37 cellular contexts compared by ENCODE assay signal in the genomic region with DNA sequence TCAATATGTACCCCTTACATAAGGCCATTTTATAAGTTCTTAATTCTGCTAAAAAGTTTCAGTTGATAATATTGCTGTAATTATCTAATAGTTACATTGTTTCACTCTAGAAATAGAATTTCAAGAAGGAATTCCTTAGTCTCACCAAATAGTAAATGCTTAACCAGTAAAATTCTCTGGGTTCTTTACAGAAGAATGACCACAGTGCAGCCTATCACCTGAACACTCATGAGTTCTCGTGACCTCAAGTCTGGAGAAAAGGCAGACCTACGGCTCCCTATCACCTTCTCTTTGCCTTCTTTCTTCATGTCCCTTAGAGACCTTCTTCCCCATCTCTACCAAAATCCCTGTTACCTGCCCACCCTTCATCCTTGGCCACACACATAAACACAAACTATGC.
"Had no signal": no experiment of that assay in that cellular context is flagged by ENCODE, and none has a peak within 500 bp of the region (broad histone marks: within the 10 kb centered on the region; RNA-seq: fewer than 3 reads in every experiment).

No MANE protein-coding gene starts in this region.

- H3K4me1 ChIP-seq: Peyer's patch had no signal

- H3K4me3 ChIP-seq: Peyer's patch had no signal

- H3K27ac Mint-ChIP-seq: activated B cell treated with CpG ODN at 0.5 μM for 24 hours; activated CD4-positive, alpha-beta memory T cell treated with anti-CD3 and anti-CD28 coated beads for 36 hours; activated naive CD4-positive, alpha-beta T cell treated with anti-CD3 and anti-CD28 coated beads, Interleukin-2, amount 10 ng/mL, durations not matched to agents 7 days and 5 days; activated naive CD8-positive, alpha-beta T cell; activated naive CD8-positive, alpha-beta T cell treated with anti-CD3 and anti-CD28 coated beads, Interleukin-2, amount 50 U/mL, for 24 hours; activated T-helper 1 cell treated with anti-CD3 and anti-CD28 coated beads, Interleukin-12 subunit alpha, Interleukin-12 subunit beta, Interleukin-2, Interleukin-4 antibody, amounts not matched to agents 30 ng/mL and 10 ng/mL and 1 ng/mL, durations not matched to agents 14 hours and 24 hours and 36 hours had no signal

- H3K9ac ChIP-seq: KMS-11 had no signal

- H3K36me3 Mint-ChIP-seq: activated CD4-positive, alpha-beta memory T cell treated with anti-CD3 and anti-CD28 coated beads for 36 hours; activated naive CD4-positive, alpha-beta T cell treated with anti-CD3 and anti-CD28 coated beads, Interleukin-2, amount 10 ng/mL, durations not matched to agents 7 days and 5 days had no signal

- ATAC-seq: activated naive CD8-positive, alpha-beta T cell treated with anti-CD3 and anti-CD28 coated beads, Interleukin-2, amount 50 U/mL, for 24 hours; activated T-cell treated with anti-CD3 and anti-CD28 coated beads, Interleukin-2, amount 50 U/mL, for 4 hours; PC-3; Right ventricle myocardium inferior had no signal

- H3K9me3 ChIP-seq: Peyer's patch had no signal

- DNase-seq: activated B cell treated with CpG ODN at 0.5 μM for 24 hours; activated CD4-positive, alpha-beta memory T cell treated with anti-CD3 and anti-CD28 coated beads for 36 hours; activated CD4-positive, alpha-beta T cell treated with anti-CD3 and anti-CD28 coated beads for 4 hours; activated CD4-positive, alpha-beta T cell treated with anti-CD3 and anti-CD28 coated beads, Interleukin-2, amount 50 U/mL, for 1 hour; activated CD4-positive, CD25-positive, alpha-beta regulatory T cell treated with anti-CD3 and anti-CD28 coated beads, Interleukin-2, amount 50 U/mL, for 72 hours; activated CD8-positive, alpha-beta memory T cell treated with anti-CD3 and anti-CD28 coated beads, Interleukin-2, amount 50 U/mL, for 4 hours; activated gamma-delta T cell treated with Interleukin-2 at 50 U/mL for 16 hours; activated naive CD4-positive, alpha-beta T cell treated with anti-CD3 and anti-CD28 coated beads, Interleukin-2, amount 10 ng/mL, durations not matched to agents 7 days and 5 days; activated naive CD8-positive, alpha-beta T cell treated with anti-CD3 and anti-CD28 coated beads, Interleukin-2, amount 50 U/mL, for 24 hours; activated T-cell treated with anti-CD3 and anti-CD28 coated beads for 4 hours; activated T-cell treated with anti-CD3 and anti-CD28 coated beads, Interleukin-2, amount 50 U/mL, for 4 hours; aorta; brain microvascular endothelial cell; NCI-H1092 treated with DMSO at 0.1 percent for 48 hours; NCI-H1417; NCI-H146; NCI-H187; NCI-H2029 treated with DMSO at 0.1 percent for 48 hours; NCI-H2107; NCI-H2171; NCI-H510A; NCI-H526; NCI-H748 treated with DMSO at 0.1 percent for 48 hours; NK-92 treated with Interleukin-12 subunit alpha and Interleukin-12 subunit beta, amount 100 ng/mL, for 24 hours; PC-3; Peyer's patch; SIG-M5; SW 1271; T-helper 1 cell; T-helper 2 cell; T-helper 9 cell had no signal

- H3K36me3 ChIP-seq: brain microvascular endothelial cell, Peyer's patch had no signal

- H3K4me2 ChIP-seq: KMS-11 had no signal

- H3K4me3 Mint-ChIP-seq: activated B cell treated with CpG ODN at 0.5 μM for 24 hours; activated CD4-positive, alpha-beta memory T cell treated with anti-CD3 and anti-CD28 coated beads for 36 hours; activated naive CD4-positive, alpha-beta T cell treated with anti-CD3 and anti-CD28 coated beads, Interleukin-2, amount 10 ng/mL, durations not matched to agents 7 days and 5 days; activated naive CD8-positive, alpha-beta T cell; activated naive CD8-positive, alpha-beta T cell treated with anti-CD3 and anti-CD28 coated beads, Interleukin-2, amount 50 U/mL, for 24 hours; activated T-cell treated with anti-CD3 and anti-CD28 coated beads, Interleukin-2, amount 50 U/mL, for 4 hours; activated T-helper 1 cell treated with anti-CD3 and anti-CD28 coated beads, Interleukin-12 subunit alpha, Interleukin-12 subunit beta, Interleukin-2, Interleukin-4 antibody, amounts not matched to agents 30 ng/mL and 10 ng/mL and 1 ng/mL, durations not matched to agents 14 hours and 24 hours and 36 hours had no signal

- H3K27me3 ChIP-seq: brain microvascular endothelial cell, Peyer's patch had no signal

- H3K27ac ChIP-seq: brain microvascular endothelial cell, KMS-11, Peyer's patch, RWPE1, VCaP had no signal

- H3K27me3 Mint-ChIP-seq: activated B cell treated with CpG ODN at 0.5 μM for 24 hours; activated CD4-positive, alpha-beta memory T cell treated with anti-CD3 and anti-CD28 coated beads for 36 hours; activated naive CD4-positive, alpha-beta T cell treated with anti-CD3 and anti-CD28 coated beads, Interleukin-2, amount 10 ng/mL, durations not matched to agents 7 days and 5 days; activated naive CD8-positive, alpha-beta T cell; activated naive CD8-positive, alpha-beta T cell treated with anti-CD3 and anti-CD28 coated beads, Interleukin-2, amount 50 U/mL, for 24 hours had no signal

- H3K9me3 Mint-ChIP-seq: activated B cell treated with CpG ODN at 0.5 μM for 24 hours; activated CD4-positive, alpha-beta memory T cell treated with anti-CD3 and anti-CD28 coated beads for 36 hours; activated naive CD4-positive, alpha-beta T cell treated with anti-CD3 and anti-CD28 coated beads, Interleukin-2, amount 10 ng/mL, durations not matched to agents 7 days and 5 days; activated naive CD8-positive, alpha-beta T cell treated with anti-CD3 and anti-CD28 coated beads, Interleukin-2, amount 50 U/mL, for 24 hours; activated T-cell treated with anti-CD3 and anti-CD28 coated beads, Interleukin-2, amount 50 U/mL, for 4 hours; activated T-helper 1 cell treated with anti-CD3 and anti-CD28 coated beads, Interleukin-12 subunit alpha, Interleukin-12 subunit beta, Interleukin-2, Interleukin-4 antibody, amounts not matched to agents 30 ng/mL and 10 ng/mL and 1 ng/mL, durations not matched to agents 14 hours and 24 hours and 36 hours had no signal

- H3K4me1 Mint-ChIP-seq: activated naive CD4-positive, alpha-beta T cell treated with anti-CD3 and anti-CD28 coated beads, Interleukin-2, amount 10 ng/mL, durations not matched to agents 7 days and 5 days had no signal
